1 cellular context compared by ENCODE assay signal in the genomic region with DNA sequence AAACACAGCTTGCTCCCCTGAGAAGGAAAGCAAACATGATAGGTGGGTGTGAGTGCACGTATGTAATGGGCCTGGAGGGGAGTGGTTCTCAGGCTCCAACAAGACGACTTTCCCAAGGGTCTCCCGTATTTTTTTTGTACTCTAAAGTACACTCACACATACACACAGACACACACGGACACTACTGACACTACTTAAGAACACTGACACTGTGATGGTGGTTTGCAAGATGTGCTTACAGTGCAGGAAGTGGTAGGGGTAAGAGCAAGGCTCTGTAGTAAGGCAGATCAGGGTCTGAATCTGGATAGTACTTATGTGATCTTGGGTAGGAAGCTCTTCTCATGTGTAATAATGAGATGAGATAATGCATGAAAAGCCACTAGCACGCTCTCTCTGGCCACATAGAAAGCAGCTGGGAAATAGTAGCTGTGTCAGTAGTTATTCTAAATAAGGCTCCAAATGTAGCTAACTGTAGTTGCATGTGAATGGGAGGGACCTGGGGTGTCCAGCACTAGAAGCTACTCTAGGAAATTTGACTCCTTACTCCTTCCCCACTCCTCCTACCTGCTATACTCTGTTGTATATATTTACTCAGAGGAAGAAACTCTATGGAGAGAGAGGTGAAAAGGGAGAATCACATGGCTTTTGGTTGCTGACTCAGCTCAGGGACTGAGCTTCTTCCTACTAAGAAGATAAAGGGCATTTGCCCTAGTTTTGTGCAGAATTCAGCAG.
A peak's percentile ranks its signal among the peaks of the same experiment; 100 is the strongest.
TF ChIP-seq lines count a peak whose summit lies in the region.

No MANE protein-coding gene starts in this region.

TF ChIP-seq in K562, 482 proteins besides CTCF, POLR2A, EP300 and RAD21:
- peak; percentile 16; the same call in 1 of the 2 replicates for TF ChIP-seq PHF8 (IDR thresholded peaks at IDR 0.05; ENCODE audit: borderline replicate concordance, low read length)
- TF ChIP-seq NR4A1 (CRISPR knock-in tag; IDR thresholded peaks at IDR 0.05), result no peak
- 0 out of 2 replicates have a peak, but pooled peaks have one; percentile 27 for TF ChIP-seq NR4A1 (tag; IDR thresholded peaks at IDR 0.05)
- peak in 1 of 2 experiments; percentile 35; a peak in 1 of 4 replicates for TF ChIP-seq RCOR1 (IDR thresholded peaks at IDR 0.05; ENCODE audit: borderline replicate concordance in 1 of 2, low read depth in 2 of 2, low read length in 2 of 2)
- 0 out of 2 replicates have a peak, but pooled peaks have one; percentile 19 for TF ChIP-seq ATF7 (IDR thresholded peaks at IDR 0.05)
- TF ChIP-seq FOXK2 (conservative IDR thresholded peaks at IDR 0.05 in 1 of 2, IDR thresholded peaks at IDR 0.05 in 1 of 2; ENCODE audit: low read depth in 2 of 2), result 0 out of 4 replicates have a peak, but pooled peaks of 1 of the 2 experiments have one; percentile 13
- peak; percentile 79 for TF ChIP-seq MAFK (IDR thresholded peaks at IDR 0.05; ENCODE audit: low read length)
- peak; percentile 83 for TF ChIP-seq MAFG (tag; conservative IDR thresholded peaks at IDR 0.05)
- peak; percentile 39; the same call in 1 of the 2 replicates for TF ChIP-seq L3MBTL2 (IDR thresholded peaks at IDR 0.05)
- no peak for TF ChIP-seq ZNF444 (CRISPR knock-in tag; IDR thresholded peaks at IDR 0.05)
- TF ChIP-seq, protein P1, sequence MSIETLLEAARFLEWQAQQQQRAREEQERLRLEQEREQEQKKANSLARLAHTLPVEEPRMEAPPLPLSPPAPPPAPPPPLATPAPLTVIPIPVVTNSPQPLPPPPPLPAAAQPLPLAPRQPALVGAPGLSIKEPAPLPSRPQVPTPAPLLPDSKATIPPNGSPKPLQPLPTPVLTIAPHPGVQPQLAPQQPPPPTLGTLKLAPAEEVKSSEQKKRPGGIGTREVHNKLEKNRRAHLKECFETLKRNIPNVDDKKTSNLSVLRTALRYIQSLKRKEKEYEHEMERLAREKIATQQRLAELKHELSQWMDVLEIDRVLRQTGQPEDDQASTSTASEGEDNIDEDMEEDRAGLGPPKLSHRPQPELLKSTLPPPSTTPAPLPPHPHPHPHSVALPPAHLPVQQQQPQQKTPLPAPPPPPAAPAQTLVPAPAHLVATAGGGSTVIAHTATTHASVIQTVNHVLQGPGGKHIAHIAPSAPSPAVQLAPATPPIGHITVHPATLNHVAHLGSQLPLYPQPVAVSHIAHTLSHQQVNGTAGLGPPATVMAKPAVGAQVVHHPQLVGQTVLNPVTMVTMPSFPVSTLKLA (conservative IDR thresholded peaks at IDR 0.05), result 0 out of 4 replicates have a peak, but pooled peaks of 1 of the 2 experiments have one; percentile 29
- TF ChIP-seq ZNF764 (CRISPR knock-in tag; IDR thresholded peaks at IDR 0.05; ENCODE audit: low read depth), result no peak
- TF ChIP-seq C11orf30 (IDR thresholded peaks at IDR 0.05; ENCODE audit: low read depth), result peak; percentile 89
- peak; percentile 76 for TF ChIP-seq FOSL1 (tag; conservative IDR thresholded peaks at IDR 0.05)
- TF ChIP-seq ZKSCAN8 (CRISPR knock-in tag; IDR thresholded peaks at IDR 0.05), result peak; percentile 54; the same call in 1 of the 2 replicates
- no peak for TF ChIP-seq LEF1 (IDR thresholded peaks at IDR 0.05)
- TF ChIP-seq, protein P2, sequence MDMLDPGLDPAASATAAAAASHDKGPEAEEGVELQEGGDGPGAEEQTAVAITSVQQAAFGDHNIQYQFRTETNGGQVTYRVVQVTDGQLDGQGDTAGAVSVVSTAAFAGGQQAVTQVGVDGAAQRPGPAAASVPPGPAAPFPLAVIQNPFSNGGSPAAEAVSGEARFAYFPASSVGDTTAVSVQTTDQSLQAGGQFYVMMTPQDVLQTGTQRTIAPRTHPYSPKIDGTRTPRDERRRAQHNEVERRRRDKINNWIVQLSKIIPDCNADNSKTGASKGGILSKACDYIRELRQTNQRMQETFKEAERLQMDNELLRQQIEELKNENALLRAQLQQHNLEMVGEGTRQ (CRISPR knock-in tag; IDR thresholded peaks at IDR 0.05), result 0 out of 2 replicates have a peak, but pooled peaks have one; percentile 19
- peak; percentile 30; the same call in 1 of the 2 replicates for TF ChIP-seq JUN (IDR thresholded peaks at IDR 0.05; ENCODE audit: borderline replicate concordance, low read depth, low read length)
- no peak for TF ChIP-seq JUN (CRISPR knock-in tag; IDR thresholded peaks at IDR 0.05; ENCODE audit: borderline replicate concordance)
- TF ChIP-seq JUND (IDR thresholded peaks at IDR 0.05; ENCODE audit: borderline replicate concordance, low read depth, low read length), result peak; percentile 46; the same call in 1 of the 2 replicates
- TF ChIP-seq JUND (tag; IDR thresholded peaks at IDR 0.05; ENCODE audit: borderline replicate concordance, low read depth, low read length), result no peak; the same call in 2 of the 3 replicates
- peak; percentile 91 for TF ChIP-seq ZNF316 (IDR thresholded peaks at IDR 0.05)
- TF ChIP-seq ZNF239 (CRISPR knock-in tag; IDR thresholded peaks at IDR 0.05), result 0 out of 2 replicates have a peak, but pooled peaks have one; percentile 18
- 0 out of 2 replicates have a peak, but pooled peaks have one; percentile 38 for TF ChIP-seq MYC (IDR thresholded peaks at IDR 0.05; ENCODE audit: low read depth, low read length)
- no peak for TF ChIP-seq MYC (CRISPR knock-in tag; IDR thresholded peaks at IDR 0.05; ENCODE audit: borderline replicate concordance, low read depth)
- no peak for TF ChIP-seq KDM4B (IDR thresholded peaks at IDR 0.05; ENCODE audit: borderline replicate concordance in 2 of 2, low read depth in 1 of 2)
- TF ChIP-seq ETV1 (tag; conservative IDR thresholded peaks at IDR 0.05; ENCODE audit: low read depth), result 0 out of 2 replicates have a peak, but pooled peaks have one; percentile 12
- TF ChIP-seq TAL1 (IDR thresholded peaks at IDR 0.05), result no peak
- peak; percentile 51; the same call in 1 of the 2 replicates for TF ChIP-seq FOXJ2 (tag; IDR thresholded peaks at IDR 0.05)
- no peak for TF ChIP-seq HES1 (IDR thresholded peaks at IDR 0.05; ENCODE audit: low read depth)
- TF ChIP-seq MAFF (IDR thresholded peaks at IDR 0.05; ENCODE audit: low read length), result peak; percentile 83
- TF ChIP-seq TFAM (CRISPR knock-in tag; conservative IDR thresholded peaks at IDR 0.05), result no peak
- 0 out of 2 replicates have a peak, but pooled peaks have one; percentile 5 for TF ChIP-seq MGA (IDR thresholded peaks at IDR 0.05)
